In the genomic region with DNA sequence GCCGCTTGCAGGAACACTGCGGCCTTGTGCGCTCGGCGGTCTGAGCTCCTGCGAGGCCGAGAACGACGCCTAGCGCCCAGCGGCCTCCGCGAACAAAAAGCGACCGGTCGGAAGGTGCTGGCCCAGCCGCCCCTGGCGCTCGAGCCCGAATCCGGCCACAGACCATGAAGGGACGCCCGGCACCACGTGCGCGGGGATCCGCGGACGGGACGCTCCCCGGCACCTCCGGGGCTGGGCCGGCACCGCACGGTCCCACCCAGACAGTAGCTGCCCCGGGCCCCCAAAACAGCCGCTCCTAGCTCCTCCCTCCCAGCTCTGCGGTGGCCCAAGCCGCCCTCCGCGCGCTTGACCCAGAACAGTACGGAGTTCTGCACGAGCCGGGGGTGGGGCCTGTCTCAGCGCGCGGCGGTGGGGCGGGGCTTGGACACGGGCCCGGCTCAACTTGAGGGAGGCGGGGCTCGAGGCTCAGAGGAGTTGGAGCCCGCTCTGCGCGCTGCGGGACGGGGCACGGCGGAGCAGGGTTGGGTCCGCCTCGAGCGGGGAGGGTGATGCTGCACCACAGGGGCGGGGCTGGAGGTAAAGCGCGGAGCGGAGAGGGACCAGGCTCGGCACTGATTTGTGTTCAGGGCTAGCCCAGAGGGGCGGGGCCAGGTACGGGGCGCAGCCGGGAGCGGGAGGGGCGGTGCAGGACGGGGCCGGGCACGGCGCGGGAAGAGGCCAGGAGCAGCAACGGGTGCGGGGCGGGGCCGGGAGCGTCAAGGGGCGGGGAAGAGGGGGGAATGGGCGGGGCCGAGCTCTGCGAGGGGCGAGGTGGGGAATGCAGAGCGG, we compare ENCODE assay signal across 8 cellular contexts. TPM values are rescaled to one million over a fixed set of nuclear protein-coding genes. Genes with fewer than 3 reads are reported as not detected.
DNase-seq lines count a peak whose midpoint lies in the region; ATAC-seq and TF ChIP-seq lines count a peak whose summit lies in the region.

No MANE protein-coding gene starts in this region.

- H3K27me3 Mint-ChIP-seq in stimulated activated naive CD8-positive, alpha-beta T cell treated with anti-CD3 and anti-CD28 coated beads, Interleukin-15, amount 100 ng/mL, for 72 hours: no peaks in the 10 kb centered on the region

- TF ChIP-seq CTCF in fibroblast of villous mesenchyme (IDR thresholded peaks at IDR 0.05; ENCODE audit: insufficient read depth, low read depth, low read length) (no peak), neural cell (IDR thresholded peaks at IDR 0.05; ENCODE audit: poor library complexity, severe bottlenecking) (no peak)

- peaks cover 29% of the 10 kb centered on the region for H3K4me1 Mint-ChIP-seq in stimulated activated naive CD8-positive, alpha-beta T cell treated with anti-CD3 and anti-CD28 coated beads, Interleukin-15, amount 100 ng/mL, for 72 hours

- H3K4me3 ChIP-seq in fibroblast of villous mesenchyme (ENCODE audit: low read depth, low read length) (peak overlapping the region; percentile 59), neural cell (ENCODE audit: low read length) (peak overlapping the region; percentile 76)

- H3K9me3 Mint-ChIP-seq in stimulated activated naive CD8-positive, alpha-beta T cell treated with anti-CD3 and anti-CD28 coated beads, Interleukin-15, amount 100 ng/mL, for 72 hours: no peaks in the 10 kb centered on the region

- H3K27ac ChIP-seq in neural cell (ENCODE audit: low read length): no peak overlapping the region

- H3K36me3 ChIP-seq in ES-I3 (ENCODE audit: insufficient read depth, low read length) (no peaks in the 10 kb centered on the region), neural cell (ENCODE audit: insufficient read depth, low read length) (no peaks in the 10 kb centered on the region)

- no peaks in the 10 kb centered on the region for H4K20me1 ChIP-seq in neural cell (ENCODE audit: insufficient read depth)

- H3K4me1 ChIP-seq in ES-I3 (ENCODE audit: insufficient read depth, low read length): peaks cover 16% of the 10 kb centered on the region

- H3K4me2 ChIP-seq in neural cell (ENCODE audit: low read length): no peak overlapping the region

- TF ChIP-seq RAD21 in neural cell (conservative IDR thresholded peaks at IDR 0.05): no peak

- H3K9ac ChIP-seq in ES-I3 (ENCODE audit: low read depth, low read length) (peak overlapping the region; percentile 76), neural cell (ENCODE audit: low read length) (peak overlapping the region; percentile 9)

- no peaks in the 10 kb centered on the region for H3K9me2 ChIP-seq in neural cell (ENCODE audit: insufficient read depth, low read length)

- H3F3A ChIP-seq in neural cell (ENCODE audit: insufficient read depth, low read length, poor library complexity, severe bottlenecking): no peaks in the 10 kb centered on the region

- no peak for TF ChIP-seq EP300 in neural cell (conservative IDR thresholded peaks at IDR 0.05; ENCODE audit: poor library complexity, severe bottlenecking)

- ATAC-seq in stimulated activated naive CD8-positive, alpha-beta T cell treated with anti-CD3 and anti-CD28 coated beads, Interleukin-15, amount 100 ng/mL, for 72 hours: peak; percentile 96

- peak; percentile 99 for DNase-seq in H4 (ENCODE audit: low spot score)
- DNase-seq in LoVo (ENCODE audit: low spot score): peak; percentile 98
- DNase-seq in SHP77 (lab: John Stamatoyannopoulos, UW): peak; percentile 97 to 98
- DNase-seq in activated gamma-delta T cell (lab: John Stamatoyannopoulos, UW): peak; percentile 83
- DNase-seq in fibroblast of villous mesenchyme (ENCODE audit: low read depth): peak; percentile 99
- DNase-seq in stimulated activated naive CD8-positive, alpha-beta T cell treated with anti-CD3 and anti-CD28 coated beads, Interleukin-15, amount 100 ng/mL, for 72 hours: peak; percentile 98 to 99

- no peaks in the 10 kb centered on the region for H3K79me2 ChIP-seq in neural cell (replicated peaks; ENCODE audit: insufficient read depth, low read length)

- no peaks in the 10 kb centered on the region for H3K9me3 ChIP-seq in ES-I3 (ENCODE audit: control insufficient read depth, insufficient read depth, low read length)
- H3K9me3 ChIP-seq in neural cell (ENCODE audit: low read length): no peaks in the 10 kb centered on the region

- peaks cover 32% of the 10 kb centered on the region for H3K27me3 ChIP-seq in neural cell (ENCODE audit: insufficient read depth, low read depth, low read length)

- peak overlapping the region; percentile 27 for H2AFZ ChIP-seq in neural cell (ENCODE audit: low read depth, low read length)

- H3K4me3 Mint-ChIP-seq in stimulated activated naive CD8-positive, alpha-beta T cell treated with anti-CD3 and anti-CD28 coated beads, Interleukin-15, amount 100 ng/mL, for 72 hours: peak overlapping the region; percentile 90 to 91

- H3K27ac Mint-ChIP-seq in stimulated activated naive CD8-positive, alpha-beta T cell treated with anti-CD3 and anti-CD28 coated beads, Interleukin-15, amount 100 ng/mL, for 72 hours: peak overlapping the region; percentile 92

TF ChIP-seq in neural cell, 6 proteins besides CTCF, POLR2A, EP300 and RAD21:
- TF ChIP-seq, protein P1, sequence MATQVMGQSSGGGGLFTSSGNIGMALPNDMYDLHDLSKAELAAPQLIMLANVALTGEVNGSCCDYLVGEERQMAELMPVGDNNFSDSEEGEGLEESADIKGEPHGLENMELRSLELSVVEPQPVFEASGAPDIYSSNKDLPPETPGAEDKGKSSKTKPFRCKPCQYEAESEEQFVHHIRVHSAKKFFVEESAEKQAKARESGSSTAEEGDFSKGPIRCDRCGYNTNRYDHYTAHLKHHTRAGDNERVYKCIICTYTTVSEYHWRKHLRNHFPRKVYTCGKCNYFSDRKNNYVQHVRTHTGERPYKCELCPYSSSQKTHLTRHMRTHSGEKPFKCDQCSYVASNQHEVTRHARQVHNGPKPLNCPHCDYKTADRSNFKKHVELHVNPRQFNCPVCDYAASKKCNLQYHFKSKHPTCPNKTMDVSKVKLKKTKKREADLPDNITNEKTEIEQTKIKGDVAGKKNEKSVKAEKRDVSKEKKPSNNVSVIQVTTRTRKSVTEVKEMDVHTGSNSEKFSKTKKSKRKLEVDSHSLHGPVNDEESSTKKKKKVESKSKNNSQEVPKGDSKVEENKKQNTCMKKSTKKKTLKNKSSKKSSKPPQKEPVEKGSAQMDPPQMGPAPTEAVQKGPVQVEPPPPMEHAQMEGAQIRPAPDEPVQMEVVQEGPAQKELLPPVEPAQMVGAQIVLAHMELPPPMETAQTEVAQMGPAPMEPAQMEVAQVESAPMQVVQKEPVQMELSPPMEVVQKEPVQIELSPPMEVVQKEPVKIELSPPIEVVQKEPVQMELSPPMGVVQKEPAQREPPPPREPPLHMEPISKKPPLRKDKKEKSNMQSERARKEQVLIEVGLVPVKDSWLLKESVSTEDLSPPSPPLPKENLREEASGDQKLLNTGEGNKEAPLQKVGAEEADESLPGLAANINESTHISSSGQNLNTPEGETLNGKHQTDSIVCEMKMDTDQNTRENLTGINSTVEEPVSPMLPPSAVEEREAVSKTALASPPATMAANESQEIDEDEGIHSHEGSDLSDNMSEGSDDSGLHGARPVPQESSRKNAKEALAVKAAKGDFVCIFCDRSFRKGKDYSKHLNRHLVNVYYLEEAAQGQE (IDR thresholded peaks at IDR 0.05; ENCODE audit: borderline replicate concordance): no peak
- no peak for TF ChIP-seq EZH2 (IDR thresholded peaks at IDR 0.05; ENCODE audit: borderline replicate concordance, insufficient read depth, low read length, poor library complexity, severe bottlenecking)
- TF ChIP-seq SMC3 (conservative IDR thresholded peaks at IDR 0.05; ENCODE audit: poor library complexity): no peak
- no peak for TF ChIP-seq POLR2AphosphoS5 (IDR thresholded peaks at IDR 0.05)
TF ChIP-seq in neural cell: peak in this region for 0.

RNA-seq across cellular contexts. Expression of gene IMPA2, which starts 0.5 kb away (rescaled TPM):
- total RNA-seq in H4 (2014; rRNA removed; shearing (Covaris generic)): 38.9 and 41.4 TPM in 2 replicates
- 17.4 and 41.5 TPM in 2 replicates for total RNA-seq in fibroblast of villous mesenchyme
- 2.7 and 3.6 TPM in 2 replicates for polyA plus RNA-seq in neural cell
- polyA minus RNA-seq in neural cell: 1.7 TPM in 2 replicates
